9 cellular contexts compared by ENCODE assay signal in the genomic region with DNA sequence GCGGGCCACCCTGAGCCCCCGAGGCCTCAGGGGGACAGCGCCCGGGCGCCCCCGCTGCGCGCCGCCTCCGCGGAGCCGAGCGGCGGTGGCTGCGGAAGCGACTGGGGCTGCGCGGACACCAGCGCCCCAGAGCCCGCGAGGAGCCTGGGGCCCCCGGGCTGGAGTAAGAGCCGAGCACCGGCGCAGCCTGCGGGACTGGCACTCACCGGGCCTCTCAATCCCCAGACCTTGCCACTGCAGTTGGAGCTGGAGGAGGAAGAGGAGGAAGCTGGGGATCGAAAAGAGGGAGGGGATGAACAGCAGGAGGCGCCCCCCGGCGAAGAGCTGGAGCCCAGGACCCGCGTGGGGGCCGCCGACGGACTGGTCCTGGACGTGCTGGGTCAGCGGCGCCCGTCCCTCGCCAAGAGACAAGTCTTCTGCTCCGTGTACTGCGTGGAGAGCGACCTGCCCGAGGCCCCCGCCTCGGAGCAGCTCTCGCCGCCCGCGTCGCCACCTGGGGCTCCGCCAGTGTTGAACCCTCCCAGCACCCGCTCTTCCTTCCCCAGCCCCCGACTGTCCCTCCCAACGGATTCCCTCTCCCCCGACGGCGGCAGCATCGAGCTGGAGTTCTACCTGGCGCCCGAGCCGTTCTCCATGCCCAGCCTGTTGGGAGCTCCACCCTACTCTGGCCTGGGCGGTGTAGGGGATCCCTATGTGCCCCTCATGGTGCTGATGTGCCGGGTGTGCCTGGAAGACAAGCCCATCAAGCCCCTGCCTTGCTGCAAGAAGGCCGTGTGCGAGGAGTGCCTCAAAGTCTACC. TPM values are rescaled to one million over a fixed set of nuclear protein-coding genes. Genes with fewer than 3 reads are reported as not detected.
DNase-seq lines count a peak whose midpoint lies in the region; ATAC-seq and TF ChIP-seq lines count a peak whose summit lies in the region.
"Had no signal": no experiment of that assay in that cellular context is flagged by ENCODE, and none has a peak within 500 bp of the region (broad histone marks: within the 10 kb centered on the region; RNA-seq: fewer than 3 reads in every experiment).

No MANE protein-coding gene starts in this region.

- no peaks in the 10 kb centered on the region for H3K9me3 ChIP-seq in HUES48 (ENCODE audit: control insufficient read depth, insufficient read depth, low read length)
- no peaks in the 10 kb centered on the region for H3K9me3 ChIP-seq in neutrophil
- no peaks in the 10 kb centered on the region for H3K9me3 ChIP-seq in Caco-2

- peaks cover 46% of the 10 kb centered on the region for H3K27me3 Mint-ChIP-seq in activated naive CD8-positive, alpha-beta T cell treated with anti-CD3 and anti-CD28 coated beads, Interleukin-2, amount 50 U/mL, for 24 hours
- H3K27me3 Mint-ChIP-seq in Caco-2 (ENCODE audit: insufficient read depth, unreplicated experiment): no peaks in the 10 kb centered on the region

- POLR2A ChIA-PET in Caco-2 (lab: Charles Lee): no interaction called here

- H3K4me1 Mint-ChIP-seq in activated naive CD8-positive, alpha-beta T cell treated with anti-CD3 and anti-CD28 coated beads, Interleukin-2, amount 50 U/mL, for 24 hours: peaks cover 12% of the 10 kb centered on the region
- H3K4me1 Mint-ChIP-seq in Caco-2 (ENCODE audit: low read depth, unreplicated experiment): no peaks in the 10 kb centered on the region

- H3K9ac ChIP-seq in HUES48 (ENCODE audit: low read depth, low read length): peak overlapping the region; percentile 48

- no peak overlapping the region for H3K27ac ChIP-seq in HUES48 (ENCODE audit: low read depth, low read length)
- peak overlapping the region; percentile 70 for H3K27ac ChIP-seq in neutrophil

- intact Hi-C loops in cardiac septum (cut with DNase I): loop anchor here (5.0 to 10.0 kb wide), 2 partner anchors 139 to 232 kb away; no protein-coding TSS in a partner anchor
- intact Hi-C loops in Caco-2 (cut with micrococcal nuclease; ENCODE audit: unreplicated experiment): no loop called here

- CTCF ChIA-PET in Caco-2 (lab: Charles Lee): no interaction called here

- no peak for TF ChIP-seq CTCF in neutrophil (IDR thresholded peaks at IDR 0.05)
- no peak for TF ChIP-seq CTCF in Caco-2 (IDR thresholded peaks at IDR 0.05; ENCODE audit: insufficient read depth in 1 of 2, low read depth in 1 of 2, low read length in 1 of 2, severe bottlenecking in 1 of 2, unreplicated experiment in 1 of 2)

- H3K36me3 ChIP-seq in HUES48 (ENCODE audit: control insufficient read depth, insufficient read depth, low read length): no peaks in the 10 kb centered on the region
- no peaks in the 10 kb centered on the region for H3K36me3 ChIP-seq in neutrophil
- no peaks in the 10 kb centered on the region for H3K36me3 ChIP-seq in Caco-2 (ENCODE audit: control insufficient read depth, insufficient read depth, low read length)

- H3K27me3 ChIP-seq in HUES48 (ENCODE audit: control insufficient read depth, insufficient read depth, low read length) (peaks cover 9% of the 10 kb centered on the region), neutrophil (no peaks in the 10 kb centered on the region), Caco-2 (replicated peaks; ENCODE audit: control insufficient read depth, insufficient read depth, low read length) (no peaks in the 10 kb centered on the region)

- H3K9me3 Mint-ChIP-seq in activated naive CD8-positive, alpha-beta T cell treated with anti-CD3 and anti-CD28 coated beads, Interleukin-2, amount 50 U/mL, for 24 hours: peaks cover 3% of the 10 kb centered on the region
- H3K9me3 Mint-ChIP-seq in Caco-2 (ENCODE audit: unreplicated experiment): no peaks in the 10 kb centered on the region

- H3K4me3 Mint-ChIP-seq in activated naive CD8-positive, alpha-beta T cell treated with anti-CD3 and anti-CD28 coated beads, Interleukin-2, amount 50 U/mL, for 24 hours: peak overlapping the region; percentile 58
- no peak overlapping the region for H3K4me3 Mint-ChIP-seq in Caco-2 (ENCODE audit: unreplicated experiment)

- peaks cover 2% of the 10 kb centered on the region for H3K36me3 Mint-ChIP-seq in activated naive CD8-positive, alpha-beta T cell treated with anti-CD3 and anti-CD28 coated beads, Interleukin-2, amount 50 U/mL, for 24 hours (ENCODE audit: low read depth)
- no peaks in the 10 kb centered on the region for H3K36me3 Mint-ChIP-seq in Caco-2 (ENCODE audit: insufficient read depth, unreplicated experiment)

- ATAC-seq in activated naive CD8-positive, alpha-beta T cell treated with anti-CD3 and anti-CD28 coated beads, Interleukin-2, amount 50 U/mL, for 24 hours: peak; percentile 38

- peak overlapping the region; percentile 81 for H3K4me3 ChIP-seq in HUES48 (ENCODE audit: low read depth, low read length)
- H3K4me3 ChIP-seq in neutrophil (ENCODE audit: low read depth in 1 of 2, low read length in 1 of 2): peak overlapping the region; percentile 65 to 68
- H3K4me3 ChIP-seq in Caco-2 (ENCODE audit: low read depth, low read length): no peak overlapping the region

- peaks cover 19% of the 10 kb centered on the region for H3K4me1 ChIP-seq in HUES48 (ENCODE audit: control insufficient read depth, insufficient read depth, low read length)
- peaks cover 30 to 31% of the 10 kb centered on the region in 2 experiments for H3K4me1 ChIP-seq in neutrophil (ENCODE audit: control insufficient read depth in 1 of 2, insufficient read depth in 1 of 2, low read depth in 1 of 2, low read length in 1 of 2)
- H3K4me1 ChIP-seq in Caco-2: no peaks in the 10 kb centered on the region

- peak; percentile 24 to 69 for DNase-seq in NCI-H524 (lab: John Stamatoyannopoulos, UW)
- DNase-seq in NCI-H524 treated with DMSO at 0.1 percent for 48 hours (lab: John Stamatoyannopoulos, UW): no peak
- DNase-seq in activated naive CD8-positive, alpha-beta T cell treated with anti-CD3 and anti-CD28 coated beads, Interleukin-2, amount 50 U/mL, for 24 hours: peak; percentile 3
- peak; percentile 77 for DNase-seq in cardiac septum (ENCODE audit: low spot score)
- no peak for DNase-seq in Caco-2
- no peak for DNase-seq in dedifferentiated amniotic fluid mesenchymal stem cell (ENCODE audit: extremely low spot score)
- DNase-seq: DND-41 had no signal

- no peak overlapping the region for H3K27ac Mint-ChIP-seq in activated naive CD8-positive, alpha-beta T cell treated with anti-CD3 and anti-CD28 coated beads, Interleukin-2, amount 50 U/mL, for 24 hours
- H3K27ac Mint-ChIP-seq in Caco-2 (ENCODE audit: unreplicated experiment): no peak overlapping the region

- BruUV-seq in Caco-2 (replicated peaks; lab: Mats Ljungman, UMichigan): no TSS peak

RNA-seq across cellular contexts. Expression of gene RNF217, which starts 0.6 kb away (rescaled TPM):
- total RNA-seq in cardiac septum: 28.1 TPM
- 0.09 and 0.39 TPM in 2 replicates for total RNA-seq in Caco-2 (2022)

Comparison
In these comparisons a context has a peak if more than half of its experiments do, and no peak if none do; other contexts are left out.
1. DNase-seq: peak in NCI-H524 (2 of 2), activated naive CD8-positive, alpha-beta T cell treated with anti-CD3 and anti-CD28 coated beads, Interleukin-2, amount 50 U/mL, for 24 hours (single experiment) and cardiac septum (single experiment); none in NCI-H524 treated with DMSO at 0.1 percent for 48 hours (single experiment), Caco-2 (0 of 2) and dedifferentiated amniotic fluid mesenchymal stem cell (single experiment).
2. RNA of gene RNF217, which starts 0.6 kb away (total RNA-seq): 28.1 TPM in cardiac septum (single experiment); 0.09 to 0.39 TPM in Caco-2; every median in the first group is over 10 times any median in the second.